Comparison of ENCODE assay signal across 20 cellular contexts in the genomic region with DNA sequence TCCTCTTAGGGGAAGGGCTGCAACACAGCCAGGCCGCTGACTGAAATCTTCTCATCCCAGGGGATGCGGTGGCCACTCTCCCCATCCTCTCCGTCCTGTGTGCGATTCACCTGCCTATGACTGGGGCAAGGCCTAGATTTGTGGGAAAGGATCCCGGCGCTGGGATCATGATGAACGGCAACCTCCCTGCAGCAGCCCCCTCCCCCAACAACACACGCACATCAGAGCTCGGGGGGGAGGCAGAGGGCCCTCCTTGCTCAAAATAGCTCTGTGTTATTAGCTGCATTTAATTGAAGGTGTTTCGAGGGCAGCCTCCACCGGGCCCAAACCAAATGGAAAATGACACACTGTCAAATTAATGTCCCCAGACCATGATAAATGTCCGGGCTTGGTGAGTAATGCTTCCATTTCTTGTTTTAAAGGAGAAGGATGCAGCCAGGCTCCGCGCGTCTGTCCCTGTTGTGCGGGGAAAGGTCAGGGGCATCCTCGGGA. TPM values are rescaled to one million over a fixed set of nuclear protein-coding genes. Genes with fewer than 3 reads are reported as not detected.
A peak's percentile ranks its signal among the peaks of the same experiment; 100 is the strongest.
DNase-seq lines count a peak whose midpoint lies in the region; ATAC-seq and TF ChIP-seq lines count a peak whose summit lies in the region.
"Had no signal": no experiment of that assay in that cellular context is flagged by ENCODE, and none has a peak within 500 bp of the region (broad histone marks: within the 10 kb centered on the region; RNA-seq: fewer than 3 reads in every experiment).

No MANE protein-coding gene starts in this region.

- H3K9ac ChIP-seq in NT2/D1 (ENCODE audit: insufficient read length, low read depth): peak overlapping the region; percentile 36
- H3K9ac ChIP-seq in liver (ENCODE audit: low read depth in 1 of 2, low read length in 2 of 2): no peak overlapping the region
- H3K9ac ChIP-seq in PC-3 (ENCODE audit: low read length): no peak overlapping the region

- no peaks in the 10 kb centered on the region for H3K36me3 Mint-ChIP-seq in Caco-2 (ENCODE audit: insufficient read depth, unreplicated experiment)
- H3K36me3 Mint-ChIP-seq in T-helper 17 cell (ENCODE audit: low read depth): no peaks in the 10 kb centered on the region
- H3K36me3 Mint-ChIP-seq: naive B cell had no signal

- H3K4me2 ChIP-seq in PC-3 (ENCODE audit: low read length): no peak overlapping the region

- H3K4me1 ChIP-seq in Caco-2 (peaks cover 19% of the 10 kb centered on the region), NT2/D1 (ENCODE audit: insufficient read depth, insufficient read length) (peaks cover 7% of the 10 kb centered on the region), liver (ENCODE audit: control insufficient read depth in 4 of 4, insufficient read depth in 4 of 4, low read length in 3 of 4) (peaks cover 2 to 11% (median 4%) of the 10 kb centered on the region in 4 donors), PC-3 (ENCODE audit: insufficient read depth, low read length) (0 out of 2 replicates have a peak, but pooled peaks cover 2% of the 10 kb centered on the region), lower lobe of right lung (peaks cover 44% of the 10 kb centered on the region)
- H3K4me1 ChIP-seq: prostate gland had no signal

- 76% methylated on average over 17 of the region's 17 CpGs for WGBS in liver

- H3F3A ChIP-seq in PC-3 (ENCODE audit: low read length, unreplicated experiment): no peaks in the 10 kb centered on the region

- H3K9me3 ChIP-seq in Caco-2 (no peaks in the 10 kb centered on the region), NT2/D1 (ENCODE audit: insufficient read depth, low read length) (no peaks in the 10 kb centered on the region), liver (ENCODE audit: control insufficient read depth in 4 of 4, low read length in 3 of 4) (no peaks in the 10 kb centered on the region), PC-3 (ENCODE audit: low read length) (no peaks in the 10 kb centered on the region), T-helper 17 cell (ENCODE audit: control insufficient read depth, low read length, poor library complexity, severe bottlenecking) (no peaks in the 10 kb centered on the region), lower lobe of right lung (no peaks in the 10 kb centered on the region)
- H3K9me3 ChIP-seq: ascending aorta, prostate gland, SJSA1 had no signal

- no peaks in the 10 kb centered on the region for H3K36me3 ChIP-seq in Caco-2 (ENCODE audit: control insufficient read depth, insufficient read depth, low read length)
- no peaks in the 10 kb centered on the region for H3K36me3 ChIP-seq in NT2/D1 (ENCODE audit: insufficient read depth, insufficient read length, low read length)
- H3K36me3 ChIP-seq in liver (ENCODE audit: control insufficient read depth in 4 of 4, insufficient read depth in 3 of 4, low read depth in 1 of 4, low read length in 3 of 4): no peaks in the 10 kb centered on the region
- H3K36me3 ChIP-seq in PC-3 (ENCODE audit: low read depth, low read length): no peaks in the 10 kb centered on the region
- no peaks in the 10 kb centered on the region for H3K36me3 ChIP-seq in lower lobe of right lung
- H3K36me3 ChIP-seq: ascending aorta, prostate gland, SJSA1 had no signal

- DNase-seq in Caco-2 (no peak), NT2/D1 (ENCODE audit: low read depth, low spot score) (no peak), retina (peak; percentile 87), PC-3 (no peak), epidermal melanocyte (ENCODE audit: insufficient read length, low spot score) (no peak), T-helper 17 cell (no peak), lower lobe of right lung (no peak)
- DNase-seq: activated CD4-positive, CD25-positive, alpha-beta regulatory T cell; activated CD8-positive, alpha-beta T cell treated with anti-CD3 and anti-CD28 coated beads for 36 hours; activated naive CD4-positive, alpha-beta T cell treated with anti-CD3 and anti-CD28 coated beads, Interleukin-2, amount 50 U/mL, for 16 hours; activated T-cell treated with anti-CD3 and anti-CD28 coated beads, Interleukin-2, amount 50 U/mL, for 4 hours; effector memory CD8-positive, alpha-beta T cell; naive B cell; NCI-H1048; NCI-H69; stimulated activated CD4-positive, alpha-beta T cell treated with anti-CD3 and anti-CD28 coated beads, Interleukin-12 subunit alpha, Interleukin-12 subunit beta, amount 100 ng/mL, for 4 hours had no signal

- CTCF ChIA-PET in Caco-2 (lab: Charles Lee): interaction anchor here (1.0 to 3.1 kb wide), 3 partner anchors 14 to 313 kb away, joined by 3 to 15 read pairs (median 11); no protein-coding TSS in a partner anchor
- CTCF ChIA-PET in PC-3 (lab: Charles Lee): no interaction called here

- ATAC-seq in PC-3 (no peak), T-helper 17 cell (no peak), lower lobe of right lung (no peak)
- ATAC-seq: activated CD8-positive, alpha-beta T cell treated with anti-CD3 and anti-CD28 coated beads for 36 hours; activated T-cell treated with anti-CD3 and anti-CD28 coated beads, Interleukin-2, amount 50 U/mL, for 4 hours; effector memory CD8-positive, alpha-beta T cell had no signal

- H4K20me1 ChIP-seq in PC-3 (ENCODE audit: low read length): no peaks in the 10 kb centered on the region

- H2AFZ ChIP-seq in PC-3 (ENCODE audit: low read length): no peak overlapping the region

- TF ChIP-seq RAD21 in liver (IDR thresholded peaks at IDR 0.05): no peak

- H3K27me3 Mint-ChIP-seq in Caco-2 (ENCODE audit: insufficient read depth, unreplicated experiment) (no peaks in the 10 kb centered on the region), T-helper 17 cell (peaks cover 38% of the 10 kb centered on the region)

- no peaks in the 10 kb centered on the region for H3K9me3 Mint-ChIP-seq in Caco-2 (ENCODE audit: unreplicated experiment)
- H3K9me3 Mint-ChIP-seq: activated CD8-positive, alpha-beta T cell treated with anti-CD3 and anti-CD28 coated beads for 36 hours; activated T-cell treated with anti-CD3 and anti-CD28 coated beads, Interleukin-2, amount 50 U/mL, for 4 hours; effector memory CD8-positive, alpha-beta T cell; naive B cell had no signal

- POLR2A ChIA-PET in Caco-2 (lab: Charles Lee): interaction anchor here (1.0 to 1.7 kb wide), 3 partner anchors 13 to 55 kb away, joined by 4 to 5 read pairs (median 4); no protein-coding TSS in a partner anchor
- POLR2A ChIA-PET in PC-3 (lab: Charles Lee; ENCODE audit: unreplicated experiment): no interaction called here

- peak overlapping the region in 1 of 2 donors; percentile 45 for H3K27ac ChIP-seq in liver (ENCODE audit: low read depth in 1 of 2, low read length in 2 of 2)
- H3K27ac ChIP-seq in PC-3 (ENCODE audit: low read length): no peak overlapping the region
- H3K27ac ChIP-seq in lower lobe of right lung: no peak overlapping the region
- H3K27ac ChIP-seq: ascending aorta, prostate gland, SJSA1 had no signal

- H3K4me3 Mint-ChIP-seq in Caco-2 (ENCODE audit: unreplicated experiment) (peak overlapping the region; percentile 35), T-helper 17 cell (no peak overlapping the region)
- H3K4me3 Mint-ChIP-seq: activated CD8-positive, alpha-beta T cell treated with anti-CD3 and anti-CD28 coated beads for 36 hours; activated T-cell treated with anti-CD3 and anti-CD28 coated beads, Interleukin-2, amount 50 U/mL, for 4 hours; effector memory CD8-positive, alpha-beta T cell; naive B cell had no signal

- peaks cover 46% of the 10 kb centered on the region for H3K4me1 Mint-ChIP-seq in Caco-2 (ENCODE audit: low read depth, unreplicated experiment)
- H3K4me1 Mint-ChIP-seq in T-helper 17 cell: peaks cover 9% of the 10 kb centered on the region

- intact Hi-C loops in Caco-2 (cut with micrococcal nuclease; ENCODE audit: unreplicated experiment): loop anchor here (1.0 kb wide), 1 partner anchor 14 kb away; no protein-coding TSS in a partner anchor
- intact Hi-C loops in PC-3 (cut with micrococcal nuclease): no loop called here
- intact Hi-C loops in lower lobe of right lung (cut with DNase I): no loop called here

- H3K27me3 ChIP-seq in Caco-2 (replicated peaks; ENCODE audit: control insufficient read depth, insufficient read depth, low read length): no peaks in the 10 kb centered on the region
- peaks cover 5% of the 10 kb centered on the region for H3K27me3 ChIP-seq in NT2/D1 (ENCODE audit: insufficient read depth, insufficient read length)
- no peaks in the 10 kb centered on the region for H3K27me3 ChIP-seq in liver (ENCODE audit: control insufficient read depth in 4 of 4, insufficient read depth in 4 of 4, low read length in 3 of 4)
- peaks cover 7% of the 10 kb centered on the region; the same call in 1 of the 2 replicates for H3K27me3 ChIP-seq in PC-3 (ENCODE audit: low read length)
- H3K27me3 ChIP-seq in lower lobe of right lung (ENCODE audit: low read depth): no peaks in the 10 kb centered on the region
- H3K27me3 ChIP-seq: ascending aorta had no signal

- no peaks in the 10 kb centered on the region for H3K79me2 ChIP-seq in PC-3 (ENCODE audit: low read length)

- H3K27ac Mint-ChIP-seq in Caco-2 (ENCODE audit: unreplicated experiment) (peak overlapping the region; percentile 24), T-helper 17 cell (no peak overlapping the region)
- H3K27ac Mint-ChIP-seq: activated CD8-positive, alpha-beta T cell treated with anti-CD3 and anti-CD28 coated beads for 36 hours; effector memory CD8-positive, alpha-beta T cell had no signal

- H3K4me3 ChIP-seq in Caco-2 (ENCODE audit: low read depth, low read length) (no peak overlapping the region), NT2/D1 (ENCODE audit: insufficient read length, low read depth) (no peak overlapping the region), liver (ENCODE audit: low read depth in 1 of 3, low read length in 3 of 3) (no peak overlapping the region), PC-3 (ENCODE audit: low read length) (no peak overlapping the region), lower lobe of right lung (no peak overlapping the region)
- H3K4me3 ChIP-seq: ascending aorta, prostate gland, SJSA1 had no signal

- H3K9me2 ChIP-seq in PC-3 (replicated peaks; ENCODE audit: low read length): no peaks in the 10 kb centered on the region

- TF ChIP-seq CTCF in Caco-2 (IDR thresholded peaks at IDR 0.05; ENCODE audit: insufficient read depth in 1 of 2, low read depth in 1 of 2, low read length in 1 of 2, severe bottlenecking in 1 of 2, unreplicated experiment in 1 of 2) (no peak), liver (IDR thresholded peaks at IDR 0.05; ENCODE audit: low read depth, low read length, missing input control) (no peak), PC-3 (conservative IDR thresholded peaks at IDR 0.05; ENCODE audit: low read depth, low read length) (no peak), lower lobe of right lung (IDR thresholded peaks at IDR 0.05) (no peak)

- no TSS peak for BruUV-seq in Caco-2 (replicated peaks; lab: Mats Ljungman, UMichigan)
- no TSS peak for BruUV-seq in PC-3 (replicated peaks; lab: Mats Ljungman, UMichigan)

TF ChIP-seq in liver, 16 proteins besides CTCF, POLR2A, EP300 and RAD21 (continues in another document):
- TF ChIP-seq TAF1 (conservative IDR thresholded peaks at IDR 0.05): no peak
- no peak for TF ChIP-seq HNF4G (IDR thresholded peaks at IDR 0.05)
- TF ChIP-seq NR2F2 (IDR thresholded peaks at IDR 0.05): no peak
- peak in 1 of 2 donors; percentile 31 for TF ChIP-seq RXRA (IDR thresholded peaks at IDR 0.05)

RNA-seq across cellular contexts. Expression of gene TLE3, which starts 56.3 kb away (rescaled TPM):
- total RNA-seq in Caco-2 (2022): 96.0 and 105 TPM in 2 replicates
- 10 to 100 TPM in 1 of 2 donors, 1 to 10 TPM in 1; 8.5 to 13.7 TPM for total RNA-seq in liver
- polyA plus RNA-seq in liver: 1 to 10 TPM; 1.2 to 8.5 TPM
- 72.5 and 109 TPM in 2 replicates for total RNA-seq in PC-3 (2014; rRNA removed)
- total RNA-seq in T-helper 17 cell: 100 to 1,000 TPM; 115 to 132 TPM
- total RNA-seq in lower lobe of right lung: 63.7 TPM
